9 cellular contexts compared by ENCODE assay signal in the genomic region with DNA sequence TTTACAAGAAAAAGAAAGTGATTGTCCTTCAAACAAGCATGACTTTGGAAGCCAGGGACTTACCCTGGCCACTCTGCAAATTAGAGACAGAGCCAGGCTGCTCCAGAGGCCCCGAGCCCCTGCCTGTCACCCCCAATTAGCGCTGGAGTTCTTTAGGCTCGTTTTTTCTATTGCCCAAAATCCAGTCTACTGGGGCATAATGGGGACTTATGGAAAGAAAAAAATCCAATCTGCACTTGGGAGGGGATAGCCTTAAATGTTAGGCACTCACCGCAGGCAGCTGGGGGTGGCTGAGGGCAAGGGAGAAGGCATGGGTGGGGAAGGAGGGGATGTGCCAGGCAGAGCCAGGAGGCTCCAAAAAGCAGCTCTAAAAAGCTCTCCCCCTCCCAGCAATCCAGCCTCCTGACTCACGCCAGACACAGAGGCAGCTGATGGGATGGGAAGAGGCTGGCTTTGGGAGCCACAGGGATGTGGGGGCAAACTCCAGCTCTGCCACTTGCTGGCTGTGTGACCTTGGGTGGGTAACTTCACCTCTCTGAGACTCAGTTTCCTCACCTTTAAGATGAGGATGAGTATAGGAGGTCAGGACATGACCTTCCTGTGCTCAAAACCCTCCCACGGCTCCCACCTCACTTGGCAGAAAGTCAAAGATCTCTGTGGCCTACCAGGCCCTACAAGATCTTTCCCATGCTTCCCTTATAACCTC.
A peak's percentile ranks its signal among the peaks of the same experiment; 100 is the strongest.
DNase-seq lines count a peak whose midpoint lies in the region; TF ChIP-seq lines count a peak whose summit lies in the region.
"Had no signal": no experiment of that assay in that cellular context is flagged by ENCODE, and none has a peak within 500 bp of the region (broad histone marks: within the 10 kb centered on the region; RNA-seq: fewer than 3 reads in every experiment).

No MANE protein-coding gene starts in this region.

- no peak overlapping the region for H2AFZ ChIP-seq in fibroblast of lung (ENCODE audit: low read length)

- H3K4me2 ChIP-seq in fibroblast of lung (ENCODE audit: extremely low read depth, insufficient read depth, low read length): peak overlapping the region; percentile 56

- peak overlapping the region; percentile 5 for H3K27ac ChIP-seq in fibroblast of lung (ENCODE audit: insufficient read depth, low read length)
- H3K27ac ChIP-seq in skin epidermis: peak overlapping the region; percentile 16 to 91 (median 78)

- H3K9me3 ChIP-seq in fibroblast of lung (ENCODE audit: control insufficient read depth, insufficient read depth, low read depth, low read length): no peaks in the 10 kb centered on the region

- H3K4me3 ChIP-seq in GM12864 (ENCODE audit: low read depth, low read length) (peak overlapping the region; percentile 12; the same call in 1 of the 2 replicates), fibroblast of lung (replicated peaks in 1 of 4; ENCODE audit: control extremely low read depth in 1 of 4, insufficient read depth in 1 of 4, low read depth in 3 of 4, low read length in 4 of 4) (no peak overlapping the region), skin epidermis (no peak overlapping the region)

- H3K9ac ChIP-seq in fibroblast of lung (ENCODE audit: insufficient read depth, low read length): no peak overlapping the region

- H4K20me1 ChIP-seq in fibroblast of lung (ENCODE audit: control insufficient read depth, extremely low read depth, insufficient read depth, low read length): no peaks in the 10 kb centered on the region

- H3K27me3 ChIP-seq in fibroblast of lung (ENCODE audit: control insufficient read depth, insufficient read depth, low read length): no peaks in the 10 kb centered on the region

- H3K4me1 ChIP-seq in fibroblast of lung (ENCODE audit: control insufficient read depth, extremely low read depth, insufficient read depth, low read length): peaks cover 9% of the 10 kb centered on the region

- TF ChIP-seq CTCF in GM12864 (IDR thresholded peaks at IDR 0.05; ENCODE audit: low read depth, low read length, missing control alignments): no peak
- TF ChIP-seq CTCF in fibroblast of lung (conservative IDR thresholded peaks at IDR 0.05 in 1 of 2, IDR thresholded peaks at IDR 0.05 in 1 of 2; ENCODE audit: low read depth in 1 of 2, low read length in 2 of 2): no peak

- H3K79me2 ChIP-seq in fibroblast of lung (ENCODE audit: control insufficient read depth, insufficient read depth, low read length): no peaks in the 10 kb centered on the region

- H3K36me3 ChIP-seq in fibroblast of lung (ENCODE audit: control insufficient read depth, insufficient read depth, low read length): no peaks in the 10 kb centered on the region

- DNase-seq in GM12864 (ENCODE audit: low read depth): no peak
- peak; percentile 38 for DNase-seq in SK-N-DZ (ENCODE audit: low spot score)
- DNase-seq in fibroblast of lung (ENCODE audit: low read depth in 2 of 2): peak; percentile 75 to 86
- no peak for DNase-seq in SKM-1 treated with dmso at 0.1 percent for 144 hours (lab: John Stamatoyannopoulos, UW; ENCODE audit: unreplicated experiment)
- no peak for DNase-seq in NOMO-1 treated with DMSO at 0.1 percent for 48 hours (lab: John Stamatoyannopoulos, UW; ENCODE audit: unreplicated experiment)
- DNase-seq in UCSD-AML1 (lab: John Stamatoyannopoulos, UW; ENCODE audit: unreplicated experiment): no peak
- no peak for DNase-seq in NAMALWA (ENCODE audit: low spot score)
- DNase-seq: NCI-H2171 had no signal

Comparison
In these comparisons a context has a peak if more than half of its experiments do, and no peak if none do; other contexts are left out.
1. DNase-seq: peak in SK-N-DZ (single experiment) and fibroblast of lung (2 of 2); none in GM12864 (single experiment), SKM-1 treated with dmso at 0.1 percent for 144 hours (single experiment), NOMO-1 treated with DMSO at 0.1 percent for 48 hours (single experiment), UCSD-AML1 (single experiment) and NAMALWA (single experiment).